ENCODE assay signal across 28 cellular contexts in genomic region chr9:95386843-95387242, GRCh38.
"Had no signal": no experiment of that assay in that cellular context is flagged by ENCODE, and none has a peak within 500 bp of the region (broad histone marks: within the 10 kb centered on the region; RNA-seq: fewer than 3 reads in every experiment).

No MANE protein-coding gene starts in this region.

- H3K79me2 ChIP-seq: parathyroid adenoma had no signal

- ATAC-seq: natural killer cell; psoas muscle; right cardiac atrium; sciatic nerve; stimulated activated memory B cell treated with anti-CD40 and anti-IgM and Interleukin-4, amounts not matched to agents 10 μg/mL and 1 μg/mL and 100 μg/mL, for 72 hours; stimulated activated naive CD8-positive, alpha-beta T cell treated with anti-CD3 and anti-CD28 coated beads, Interleukin-15, amount 100 ng/mL, for 72 hours; stimulated activated naive CD8-positive, alpha-beta T cell treated with anti-CD3 and anti-CD28 coated beads, Interleukin-15, Interleukin-2, amounts not matched to agents 100 U/mL and 50 U/mL, for 24 hours; upper lobe of right lung had no signal

- H3K4me2 ChIP-seq: neural progenitor cell, smooth muscle cell had no signal

- H3K9ac ChIP-seq: neural progenitor cell, parathyroid adenoma had no signal

- DNase-seq: natural killer cell; occipital lobe; ovary; posterior cingulate gyrus; psoas muscle; right cardiac atrium; spleen; stimulated activated CD4-positive, alpha-beta T cell treated with anti-CD3 and anti-CD28 coated beads, Interleukin-12 subunit alpha, Interleukin-12 subunit beta, amount 100 ng/mL, for 4 hours; stimulated activated CD4-positive, alpha-beta T cell treated with anti-CD3 and anti-CD28 coated beads, Interleukin-1b, Interleukin-23, amount 100 ng/mL, for 48 hours; stimulated activated CD4-positive, alpha-beta T cell treated with anti-CD3 and anti-CD28 coated beads, Interleukin-4, amount 100 ng/mL, for 1 hour; stimulated activated CD4-positive, alpha-beta T cell treated with anti-CD3 and anti-CD28 coated beads, Interleukin-4, amount 100 ng/mL, for 4 hours; stimulated activated CD8-positive, alpha-beta memory T cell treated with anti-CD3 and anti-CD28 coated beads, Interleukin-4, amount 100 ng/mL, for 48 hours; stimulated activated naive CD4-positive, alpha-beta T cell; stimulated activated naive CD8-positive, alpha-beta T cell treated with anti-CD3 and anti-CD28 coated beads, Interleukin-15, amount 100 ng/mL, for 72 hours; stimulated activated naive CD8-positive, alpha-beta T cell treated with anti-CD3 and anti-CD28 coated beads, Interleukin-15, Interleukin-2, amounts not matched to agents 100 U/mL and 50 U/mL, for 24 hours; substantia nigra; testis; tibial artery; transverse colon; upper lobe of right lung; uterus had no signal

- H2AFZ ChIP-seq: neural progenitor cell, parathyroid adenoma had no signal

- H3K36me3 ChIP-seq: neural progenitor cell, ovary, spleen, suprapubic skin, tibial artery, transverse colon, upper lobe of right lung, uterus had no signal

- H3K4me1 ChIP-seq: neural progenitor cell, parathyroid adenoma, psoas muscle, spleen, testis, transverse colon, upper lobe of right lung, uterus had no signal

- H3K9me3 ChIP-seq: ovary, psoas muscle, spleen, suprapubic skin, testis, tibial artery, transverse colon, upper lobe of right lung, uterus had no signal

- H3K27ac ChIP-seq: neural progenitor cell, ovary, parathyroid adenoma, psoas muscle, skin epidermis, spleen, suprapubic skin, testis, tibial artery, transverse colon, upper lobe of right lung, uterus had no signal

- H3K27me3 ChIP-seq: neural progenitor cell, ovary, suprapubic skin, testis, transverse colon, upper lobe of right lung, uterus had no signal

- H3K4me3 ChIP-seq: neural progenitor cell, ovary, psoas muscle, skin epidermis, smooth muscle cell, spleen, suprapubic skin, testis, tibial artery, transverse colon, upper lobe of right lung, uterus had no signal
